ENCODE assay signal across 38 cellular contexts in genomic region chr7:103071000-103071399, GRCh38.
"Had no signal": no experiment of that assay in that cellular context is flagged by ENCODE, and none has a peak within 500 bp of the region (broad histone marks: within the 10 kb centered on the region; RNA-seq: fewer than 3 reads in every experiment).

No MANE protein-coding gene starts in this region.

- H3K4me3 Mint-ChIP-seq: activated naive CD4-positive, alpha-beta T cell treated with anti-CD3 and anti-CD28 coated beads for 36 hours; activated naive CD4-positive, alpha-beta T cell treated with anti-CD3 and anti-CD28 coated beads, Interleukin-2, amount 10 ng/mL, durations not matched to agents 7 days and 5 days; activated naive CD4-positive, alpha-beta T cell treated with anti-CD3 and anti-CD28 coated beads, Interleukin-2, amount 50 U/mL, for 24 hours; activated naive CD8-positive, alpha-beta T cell; activated naive CD8-positive, alpha-beta T cell treated with anti-CD3 and anti-CD28 coated beads for 36 hours; activated naive CD8-positive, alpha-beta T cell treated with anti-CD3 and anti-CD28 coated beads, Interleukin-2, amount 10 ng/mL, durations not matched to agents 7 days and 5 days; activated naive CD8-positive, alpha-beta T cell treated with anti-CD3 and anti-CD28 coated beads, Interleukin-2, amount 50 U/mL, for 24 hours; activated T-cell treated with anti-CD3 and anti-CD28 coated beads, Interleukin-2, amount 50 U/mL, for 24 hours; activated T-cell treated with anti-CD3 and anti-CD28 coated beads, Interleukin-2, amount 50 U/mL, for 4 hours; activated T-cell treated with anti-CD3 and anti-CD28 coated beads, Interleukin-2, amount 50 U/mL, for 72 hours; activated T-helper 1 cell treated with anti-CD3 and anti-CD28 coated beads, Interleukin-12 subunit alpha, Interleukin-12 subunit beta, Interleukin-2, Interleukin-4 antibody, amounts not matched to agents 30 ng/mL and 10 ng/mL and 1 ng/mL, durations not matched to agents 14 hours and 24 hours and 36 hours; activated T-helper 17 cell treated with anti-CD3 and anti-CD28 coated beads, Interleukin-2, amount 50 U/mL, for 72 hours; central memory CD8-positive, alpha-beta T cell had no signal

- H3K9me3 Mint-ChIP-seq: activated naive CD4-positive, alpha-beta T cell treated with anti-CD3 and anti-CD28 coated beads for 36 hours; activated naive CD4-positive, alpha-beta T cell treated with anti-CD3 and anti-CD28 coated beads, Interleukin-2, amount 10 ng/mL, durations not matched to agents 7 days and 5 days; activated naive CD4-positive, alpha-beta T cell treated with anti-CD3 and anti-CD28 coated beads, Interleukin-2, amount 50 U/mL, for 24 hours; activated naive CD4-positive, alpha-beta T cell treated with anti-CD3 and anti-CD28 coated beads, Interleukin-2, amount 50 U/mL, for 72 hours; activated naive CD8-positive, alpha-beta T cell treated with anti-CD3 and anti-CD28 coated beads for 36 hours; activated naive CD8-positive, alpha-beta T cell treated with anti-CD3 and anti-CD28 coated beads, Interleukin-2, amount 10 ng/mL, durations not matched to agents 7 days and 5 days; activated naive CD8-positive, alpha-beta T cell treated with anti-CD3 and anti-CD28 coated beads, Interleukin-2, amount 50 U/mL, for 24 hours; activated T-cell treated with anti-CD3 and anti-CD28 coated beads, Interleukin-2, amount 50 U/mL, for 24 hours; activated T-cell treated with anti-CD3 and anti-CD28 coated beads, Interleukin-2, amount 50 U/mL, for 4 hours; activated T-cell treated with anti-CD3 and anti-CD28 coated beads, Interleukin-2, amount 50 U/mL, for 72 hours; activated T-helper 1 cell treated with anti-CD3 and anti-CD28 coated beads, Interleukin-12 subunit alpha, Interleukin-12 subunit beta, Interleukin-2, Interleukin-4 antibody, amounts not matched to agents 30 ng/mL and 10 ng/mL and 1 ng/mL, durations not matched to agents 14 hours and 24 hours and 36 hours; activated T-helper 17 cell treated with anti-CD3 and anti-CD28 coated beads, Interleukin-2, amount 50 U/mL, for 72 hours; activated T-helper 2 cell treated with anti-CD3 and anti-CD28 coated beads, Interferon-gamma antibody, Interleukin-2, Interleukin-4, amounts not matched to agents 10 μg/mL and 5 μg/mL and 100 μg/mL, durations not matched to agents 14 hours and 24 hours and 36 hours; central memory CD8-positive, alpha-beta T cell had no signal

- DNase-seq: activated effector memory CD4-positive, alpha-beta T cell treated with anti-CD3 and anti-CD28 coated beads, Interleukin-2, amount 50 U/mL, for 16 hours; activated effector memory CD4-positive, alpha-beta T cell treated with Interleukin-2 at 50 U/mL for 16 hours; activated gamma-delta T cell; activated gamma-delta T cell treated with Interleukin-2 at 50 U/mL for 16 hours; activated naive CD4-positive, alpha-beta T cell; activated naive CD4-positive, alpha-beta T cell treated with anti-CD3 and anti-CD28 coated beads for 36 hours; activated naive CD4-positive, alpha-beta T cell treated with anti-CD3 and anti-CD28 coated beads, Interleukin-2, amount 10 ng/mL, durations not matched to agents 7 days and 5 days; activated naive CD4-positive, alpha-beta T cell treated with anti-CD3 and anti-CD28 coated beads, Interleukin-2, amount 50 U/mL, for 16 hours; activated naive CD4-positive, alpha-beta T cell treated with Interleukin-2 at 50 U/mL for 16 hours; activated naive CD8-positive, alpha-beta T cell treated with anti-CD3 and anti-CD28 coated beads for 36 hours; activated naive CD8-positive, alpha-beta T cell treated with anti-CD3 and anti-CD28 coated beads, Interleukin-2, amount 10 ng/mL, durations not matched to agents 7 days and 5 days; activated naive CD8-positive, alpha-beta T cell treated with anti-CD3 and anti-CD28 coated beads, Interleukin-2, amount 50 U/mL, for 24 hours; activated T-cell treated with anti-CD3 and anti-CD28 coated beads for 4 hours; activated T-cell treated with anti-CD3 and anti-CD28 coated beads, Interleukin-2, amount 50 U/mL, for 1 hour; activated T-cell treated with anti-CD3 and anti-CD28 coated beads, Interleukin-2, amount 50 U/mL, for 24 hours; activated T-cell treated with anti-CD3 and anti-CD28 coated beads, Interleukin-2, amount 50 U/mL, for 4 hours; activated T-cell treated with anti-CD3 and anti-CD28 coated beads, Interleukin-2, amount 50 U/mL, for 48 hours; activated T-cell treated with anti-CD3 and anti-CD28 coated beads, Interleukin-2, amount 50 U/mL, for 72 hours; adrenal gland; amniotic stem cell; amygdala; anterior cingulate cortex; aorta; body of pancreas; brain microvascular endothelial cell; central memory CD4-positive, alpha-beta T cell; cerebellar nuclear complex had no signal

- H3K36me3 ChIP-seq: adrenal gland, ascending aorta, brain microvascular endothelial cell, breast epithelium, cardiac muscle cell had no signal

- H3K4me3 ChIP-seq: adrenal gland, ascending aorta, body of pancreas, breast epithelium, cardiac muscle cell had no signal

- H3K27ac ChIP-seq: adrenal gland, ascending aorta, body of pancreas, brain microvascular endothelial cell, breast epithelium, cardiac muscle cell had no signal

- H3K9me3 ChIP-seq: adrenal gland, ascending aorta, body of pancreas, breast epithelium had no signal

- H3K27ac Mint-ChIP-seq: activated naive CD4-positive, alpha-beta T cell treated with anti-CD3 and anti-CD28 coated beads for 36 hours; activated naive CD4-positive, alpha-beta T cell treated with anti-CD3 and anti-CD28 coated beads, Interleukin-2, amount 10 ng/mL, durations not matched to agents 7 days and 5 days; activated naive CD4-positive, alpha-beta T cell treated with anti-CD3 and anti-CD28 coated beads, Interleukin-2, amount 50 U/mL, for 24 hours; activated naive CD4-positive, alpha-beta T cell treated with anti-CD3 and anti-CD28 coated beads, Interleukin-2, amount 50 U/mL, for 72 hours; activated naive CD8-positive, alpha-beta T cell; activated naive CD8-positive, alpha-beta T cell treated with anti-CD3 and anti-CD28 coated beads for 36 hours; activated naive CD8-positive, alpha-beta T cell treated with anti-CD3 and anti-CD28 coated beads, Interleukin-2, amount 10 ng/mL, durations not matched to agents 7 days and 5 days; activated naive CD8-positive, alpha-beta T cell treated with anti-CD3 and anti-CD28 coated beads, Interleukin-2, amount 50 U/mL, for 24 hours; activated T-cell treated with anti-CD3 and anti-CD28 coated beads, Interleukin-2, amount 50 U/mL, for 24 hours; activated T-cell treated with anti-CD3 and anti-CD28 coated beads, Interleukin-2, amount 50 U/mL, for 72 hours; activated T-helper 1 cell treated with anti-CD3 and anti-CD28 coated beads, Interleukin-12 subunit alpha, Interleukin-12 subunit beta, Interleukin-2, Interleukin-4 antibody, amounts not matched to agents 30 ng/mL and 10 ng/mL and 1 ng/mL, durations not matched to agents 14 hours and 24 hours and 36 hours; activated T-helper 17 cell treated with anti-CD3 and anti-CD28 coated beads, Interleukin-2, amount 50 U/mL, for 72 hours; activated T-helper 2 cell treated with anti-CD3 and anti-CD28 coated beads, Interferon-gamma antibody, Interleukin-2, Interleukin-4, amounts not matched to agents 10 μg/mL and 5 μg/mL and 100 μg/mL, durations not matched to agents 14 hours and 24 hours and 36 hours; brain had no signal

- H3K27me3 Mint-ChIP-seq: activated naive CD4-positive, alpha-beta T cell treated with anti-CD3 and anti-CD28 coated beads, Interleukin-2, amount 50 U/mL, for 24 hours; activated naive CD8-positive, alpha-beta T cell; activated naive CD8-positive, alpha-beta T cell treated with anti-CD3 and anti-CD28 coated beads for 36 hours; activated naive CD8-positive, alpha-beta T cell treated with anti-CD3 and anti-CD28 coated beads, Interleukin-2, amount 10 ng/mL, durations not matched to agents 7 days and 5 days; activated naive CD8-positive, alpha-beta T cell treated with anti-CD3 and anti-CD28 coated beads, Interleukin-2, amount 50 U/mL, for 24 hours; activated T-cell treated with anti-CD3 and anti-CD28 coated beads, Interleukin-2, amount 50 U/mL, for 24 hours; activated T-helper 17 cell treated with anti-CD3 and anti-CD28 coated beads, Interleukin-2, amount 50 U/mL, for 72 hours; central memory CD8-positive, alpha-beta T cell had no signal
